ENCODE assay signal across 11 cellular contexts in the genomic region with DNA sequence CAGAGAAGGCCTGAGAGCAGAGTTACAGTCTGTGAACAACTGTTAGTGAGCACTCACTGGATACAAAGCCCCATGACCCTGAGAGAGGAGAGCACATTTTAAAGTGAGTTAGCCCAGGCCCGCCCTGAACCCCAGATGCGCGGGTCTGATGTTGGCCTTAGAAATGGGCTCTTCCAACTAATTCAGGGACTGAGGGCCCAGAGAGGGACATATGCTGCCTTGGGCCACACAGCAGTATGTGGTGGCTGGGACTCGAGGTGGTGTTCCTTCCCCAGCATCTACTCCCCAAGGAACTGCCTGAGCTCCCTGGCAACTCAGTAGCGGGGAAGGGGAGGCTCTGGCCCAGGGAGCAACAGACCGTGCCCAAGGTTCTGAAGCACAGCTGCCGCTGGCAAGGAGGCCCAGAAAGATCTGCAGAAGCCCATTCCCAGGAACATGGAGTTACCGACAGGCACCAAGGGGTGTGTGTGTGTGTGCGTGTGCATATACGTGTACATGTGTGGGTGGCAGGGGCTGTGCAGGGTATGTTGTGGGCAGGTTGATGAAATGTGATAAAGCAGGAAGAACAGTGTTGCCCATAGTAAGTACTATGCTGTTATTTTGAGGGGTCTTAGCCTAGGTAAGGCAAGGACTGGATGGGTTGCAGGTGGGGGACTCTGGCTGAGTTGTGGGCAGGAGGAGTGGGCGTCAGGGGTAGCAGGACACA. TPM values are rescaled to one million over a fixed set of nuclear protein-coding genes. Genes with fewer than 3 reads are reported as not detected.
DNase-seq lines count a peak whose midpoint lies in the region; ATAC-seq, FAIRE-seq and TF ChIP-seq lines count a peak whose summit lies in the region.
"Had no signal": no experiment of that assay in that cellular context is flagged by ENCODE, and none has a peak within 500 bp of the region (broad histone marks: within the 10 kb centered on the region; RNA-seq: fewer than 3 reads in every experiment).

No MANE protein-coding gene starts in this region.

- no peak for DNase-seq in activated CD8-positive, alpha-beta T cell treated with anti-CD3 and anti-CD28 coated beads, Interleukin-2, amount 10 ng/mL, durations not matched to agents 7 days and 5 days
- DNase-seq in activated CD8-positive, alpha-beta T cell treated with anti-CD3 and anti-CD28 coated beads for 36 hours, result no peak
- no peak for DNase-seq in ascending aorta (ENCODE audit: low spot score in 2 of 2)
- no peak for DNase-seq in memory B cell (ENCODE audit: low spot score in 2 of 2)
- DNase-seq in thyroid gland, result peak; percentile 64 to 68
- no peak for DNase-seq in putamen (ENCODE audit: low spot score)
- no peak for DNase-seq in H54 (ENCODE audit: insufficient read length, low spot score)
- DNase-seq: NCI-H2081 treated with DMSO at 0.1 percent for 48 hours had no signal

- 85 to 92% methylated on average over 11 of the region's 11 CpGs for WGBS in thyroid gland, 2 donors

- POLR2A ChIA-PET in activated CD8-positive, alpha-beta T cell treated with anti-CD3 and anti-CD28 coated beads, Interleukin-2, amount 10 ng/mL, durations not matched to agents 7 days and 5 days (lab: Charles Lee), result interaction anchor here (0.6 kb wide), 1 partner anchor 291 kb away, joined by 3 read pairs; no protein-coding TSS in a partner anchor
- POLR2A ChIA-PET in activated CD8-positive, alpha-beta T cell treated with anti-CD3 and anti-CD28 coated beads for 36 hours (lab: Charles Lee), result no interaction called here

- no peak for ATAC-seq in activated CD8-positive, alpha-beta T cell treated with anti-CD3 and anti-CD28 coated beads, Interleukin-2, amount 10 ng/mL, durations not matched to agents 7 days and 5 days
- ATAC-seq in activated CD8-positive, alpha-beta T cell treated with anti-CD3 and anti-CD28 coated beads for 36 hours, result no peak
- no peak for ATAC-seq in memory B cell (ENCODE audit: low read depth)
- no peak for ATAC-seq in HG03108 (IDR thresholded peaks at IDR 0.05; ENCODE audit: unreplicated experiment)

- no peaks in the 10 kb centered on the region for H3K27me3 ChIP-seq in ascending aorta
- H3K27me3 ChIP-seq in thyroid gland, result no peaks in the 10 kb centered on the region

- H3K36me3 ChIP-seq in ascending aorta, result no peaks in the 10 kb centered on the region
- H3K36me3 ChIP-seq in thyroid gland, result no peaks in the 10 kb centered on the region
- H3K36me3 ChIP-seq: WERI-Rb-1 had no signal

- H3K27me3 Mint-ChIP-seq in activated CD8-positive, alpha-beta T cell treated with anti-CD3 and anti-CD28 coated beads, Interleukin-2, amount 10 ng/mL, durations not matched to agents 7 days and 5 days (ENCODE audit: low read depth), result peaks cover 7% of the 10 kb centered on the region
- peaks cover 5% of the 10 kb centered on the region for H3K27me3 Mint-ChIP-seq in activated CD8-positive, alpha-beta T cell treated with anti-CD3 and anti-CD28 coated beads for 36 hours
- peaks cover 13% of the 10 kb centered on the region for H3K27me3 Mint-ChIP-seq in memory B cell

- H3K27ac ChIP-seq in ascending aorta (peak overlapping the region; percentile 21 to 84), thyroid gland (peak overlapping the region; percentile 97 to 100 (median 98))
- H3K27ac ChIP-seq: WERI-Rb-1 had no signal

- no peak for TF ChIP-seq CTCF in activated CD8-positive, alpha-beta T cell treated with anti-CD3 and anti-CD28 coated beads for 36 hours (IDR thresholded peaks at IDR 0.05)
- TF ChIP-seq CTCF in ascending aorta (IDR thresholded peaks at IDR 0.05), result no peak
- no peak for TF ChIP-seq CTCF in thyroid gland (IDR thresholded peaks at IDR 0.05)

- no peaks in the 10 kb centered on the region for H3K9me3 Mint-ChIP-seq in activated CD8-positive, alpha-beta T cell treated with anti-CD3 and anti-CD28 coated beads, Interleukin-2, amount 10 ng/mL, durations not matched to agents 7 days and 5 days (ENCODE audit: insufficient read depth)
- H3K9me3 Mint-ChIP-seq in activated CD8-positive, alpha-beta T cell treated with anti-CD3 and anti-CD28 coated beads for 36 hours, result no peaks in the 10 kb centered on the region
- no peaks in the 10 kb centered on the region for H3K9me3 Mint-ChIP-seq in memory B cell

- H3K9me3 ChIP-seq in ascending aorta, result no peaks in the 10 kb centered on the region
- no peaks in the 10 kb centered on the region for H3K9me3 ChIP-seq in thyroid gland

- TF ChIP-seq POLR2A in thyroid gland (IDR thresholded peaks at IDR 0.05) (no peak), H54 (IDR thresholded peaks at IDR 0.05; ENCODE audit: low read depth, low read length) (no peak)

- no peaks in the 10 kb centered on the region for H3K36me3 Mint-ChIP-seq in activated CD8-positive, alpha-beta T cell treated with anti-CD3 and anti-CD28 coated beads, Interleukin-2, amount 10 ng/mL, durations not matched to agents 7 days and 5 days (ENCODE audit: low read depth)
- no peaks in the 10 kb centered on the region for H3K36me3 Mint-ChIP-seq in activated CD8-positive, alpha-beta T cell treated with anti-CD3 and anti-CD28 coated beads for 36 hours (ENCODE audit: low read depth)
- no peaks in the 10 kb centered on the region for H3K36me3 Mint-ChIP-seq in memory B cell

- no peak overlapping the region for H3K4me3 Mint-ChIP-seq in activated CD8-positive, alpha-beta T cell treated with anti-CD3 and anti-CD28 coated beads, Interleukin-2, amount 10 ng/mL, durations not matched to agents 7 days and 5 days
- no peak overlapping the region for H3K4me3 Mint-ChIP-seq in activated CD8-positive, alpha-beta T cell treated with anti-CD3 and anti-CD28 coated beads for 36 hours
- H3K4me3 Mint-ChIP-seq in memory B cell, result peak overlapping the region; percentile 40

- intact Hi-C loops in activated CD8-positive, alpha-beta T cell treated with anti-CD3 and anti-CD28 coated beads for 36 hours (cut with micrococcal nuclease), result loop anchor here (10.0 kb wide), 1 partner anchor 723 kb away; no protein-coding TSS in a partner anchor
- intact Hi-C loops in ascending aorta (cut with DNase I), result no loop called here
- intact Hi-C loops in thyroid gland (cut with DNase I), result loop anchor here (10.0 kb wide), 1 partner anchor 353 kb away; no protein-coding TSS in a partner anchor

- H3K4me1 ChIP-seq in ascending aorta (peaks cover 7 to 37% of the 10 kb centered on the region in 2 donors), thyroid gland (peaks cover 43 to 64% of the 10 kb centered on the region in 2 donors)

- peak overlapping the region; percentile 12 for H3K27ac Mint-ChIP-seq in activated CD8-positive, alpha-beta T cell treated with anti-CD3 and anti-CD28 coated beads, Interleukin-2, amount 10 ng/mL, durations not matched to agents 7 days and 5 days
- H3K27ac Mint-ChIP-seq in activated CD8-positive, alpha-beta T cell treated with anti-CD3 and anti-CD28 coated beads for 36 hours, result no peak overlapping the region
- no peak overlapping the region for H3K27ac Mint-ChIP-seq in memory B cell

- CTCF ChIA-PET in activated CD8-positive, alpha-beta T cell treated with anti-CD3 and anti-CD28 coated beads, Interleukin-2, amount 10 ng/mL, durations not matched to agents 7 days and 5 days (lab: Charles Lee), result interaction anchor here (1.7 kb wide), 1 partner anchor 128 kb away, joined by 6 read pairs; no protein-coding TSS in a partner anchor
- CTCF ChIA-PET in activated CD8-positive, alpha-beta T cell treated with anti-CD3 and anti-CD28 coated beads for 36 hours (lab: Charles Lee), result interaction anchor here (1.5 to 1.6 kb wide), 2 partner anchors 25 to 728 kb away, joined by 3 read pairs; no protein-coding TSS in a partner anchor

- H3K4me1 Mint-ChIP-seq in activated CD8-positive, alpha-beta T cell treated with anti-CD3 and anti-CD28 coated beads, Interleukin-2, amount 10 ng/mL, durations not matched to agents 7 days and 5 days (ENCODE audit: low read depth), result peaks cover 20% of the 10 kb centered on the region
- peaks cover 10% of the 10 kb centered on the region for H3K4me1 Mint-ChIP-seq in activated CD8-positive, alpha-beta T cell treated with anti-CD3 and anti-CD28 coated beads for 36 hours (ENCODE audit: low read depth)
- peaks cover 12% of the 10 kb centered on the region for H3K4me1 Mint-ChIP-seq in memory B cell

- H3K4me3 ChIP-seq in ascending aorta, result no peak overlapping the region
- H3K4me3 ChIP-seq in thyroid gland (replicated peaks in 1 of 3), result no peak overlapping the region

- no peak for FAIRE-seq in H54 (lab: Jason Lieb, UNC)
- FAIRE-seq: G401.6 had no signal

RNA-seq across cellular contexts. Expression of a gene that starts 40.5 kb away (rescaled TPM):
- total RNA-seq in activated CD8-positive, alpha-beta T cell treated with anti-CD3 and anti-CD28 coated beads, Interleukin-2, amount 10 ng/mL, durations not matched to agents 7 days and 5 days, result not detected
- not detected for total RNA-seq in activated CD8-positive, alpha-beta T cell treated with anti-CD3 and anti-CD28 coated beads for 36 hours
- not detected for total RNA-seq in ascending aorta
- 1 to 10 TPM in 1 of 4 donors, under 1 TPM in 1, not detected in 2; 0.34 to 1.6 TPM for total RNA-seq in thyroid gland

Comparison
In these comparisons a context has a peak if more than half of its experiments do, and no peak if none do; other contexts are left out.
1. DNase-seq: peak in thyroid gland (2 of 2); none in activated CD8-positive, alpha-beta T cell treated with anti-CD3 and anti-CD28 coated beads, Interleukin-2, amount 10 ng/mL, durations not matched to agents 7 days and 5 days (single experiment), activated CD8-positive, alpha-beta T cell treated with anti-CD3 and anti-CD28 coated beads for 36 hours (single experiment), ascending aorta (0 of 2), memory B cell (0 of 2), putamen (single experiment) and H54 (single experiment).